ENCODE assay signal across 8 cellular contexts in genomic region chr12:94305293-94305957, GRCh38.
DNase-seq lines count a peak whose midpoint lies in the region; ATAC-seq lines count a peak whose summit lies in the region.

No MANE protein-coding gene starts in this region.

- H3K36me3 Mint-ChIP-seq in activated naive CD4-positive, alpha-beta T cell treated with anti-CD3 and anti-CD28 coated beads, Interleukin-2, amount 10 ng/mL, durations not matched to agents 7 days and 5 days, result peaks cover 83% of the 10 kb centered on the region

- ATAC-seq in GM19324 (IDR thresholded peaks at IDR 0.05; ENCODE audit: low FRiP score, unreplicated experiment), result peak; percentile 50
- peak; percentile 63 for ATAC-seq in HG03439 (IDR thresholded peaks at IDR 0.05; ENCODE audit: unreplicated experiment)
- ATAC-seq in GM19467 (IDR thresholded peaks at IDR 0.05; ENCODE audit: unreplicated experiment), result no peak
- ATAC-seq in HG03135 (IDR thresholded peaks at IDR 0.05; ENCODE audit: unreplicated experiment), result no peak

- CTCF ChIA-PET in activated naive CD4-positive, alpha-beta T cell treated with anti-CD3 and anti-CD28 coated beads, Interleukin-2, amount 10 ng/mL, durations not matched to agents 7 days and 5 days (lab: Charles Lee), result interaction anchor here (0.6 to 1.4 kb wide), 7 partner anchors 16 to 156 kb away, joined by 3 to 6 read pairs (median 3); no protein-coding TSS in a partner anchor

- no peaks in the 10 kb centered on the region for H3K9me3 Mint-ChIP-seq in activated naive CD4-positive, alpha-beta T cell treated with anti-CD3 and anti-CD28 coated beads, Interleukin-2, amount 10 ng/mL, durations not matched to agents 7 days and 5 days

- no peaks in the 10 kb centered on the region for H3K27me3 Mint-ChIP-seq in activated naive CD4-positive, alpha-beta T cell treated with anti-CD3 and anti-CD28 coated beads, Interleukin-2, amount 10 ng/mL, durations not matched to agents 7 days and 5 days

- peak overlapping the region; percentile 83 for H3K27ac Mint-ChIP-seq in activated naive CD4-positive, alpha-beta T cell treated with anti-CD3 and anti-CD28 coated beads, Interleukin-2, amount 10 ng/mL, durations not matched to agents 7 days and 5 days

- H3K4me3 Mint-ChIP-seq in activated naive CD4-positive, alpha-beta T cell treated with anti-CD3 and anti-CD28 coated beads, Interleukin-2, amount 10 ng/mL, durations not matched to agents 7 days and 5 days, result peak overlapping the region; percentile 14

- peak; percentile 67 for DNase-seq in activated naive CD4-positive, alpha-beta T cell treated with anti-CD3 and anti-CD28 coated beads, Interleukin-2, amount 10 ng/mL, durations not matched to agents 7 days and 5 days
- peak in 2 of 3 experiments; percentile 23 to 26 for DNase-seq in stimulated activated CD4-positive, alpha-beta T cell treated with anti-CD3 and anti-CD28 coated beads, TNF-alpha, amount 100 ng/mL, for 24 hours (ENCODE audit: low read depth in 3 of 3)
- DNase-seq in NAMALWA (ENCODE audit: low spot score) (no peak), HuH-7 (ENCODE audit: low spot score) (no peak)

- peaks cover 60% of the 10 kb centered on the region for H3K4me1 Mint-ChIP-seq in activated naive CD4-positive, alpha-beta T cell treated with anti-CD3 and anti-CD28 coated beads, Interleukin-2, amount 10 ng/mL, durations not matched to agents 7 days and 5 days

Comparison
In these comparisons a context has a peak if more than half of its experiments do, and no peak if none do; other contexts are left out.
1. ATAC-seq: peak in GM19324 (single experiment) and HG03439 (single experiment); none in GM19467 (single experiment) and HG03135 (single experiment).
2. DNase-seq: peak in activated naive CD4-positive, alpha-beta T cell treated with anti-CD3 and anti-CD28 coated beads, Interleukin-2, amount 10 ng/mL, durations not matched to agents 7 days and 5 days (single experiment) and stimulated activated CD4-positive, alpha-beta T cell treated with anti-CD3 and anti-CD28 coated beads, TNF-alpha, amount 100 ng/mL, for 24 hours (2 of 3); none in NAMALWA (single experiment) and HuH-7 (single experiment).